Comparison of ENCODE assay signal across 10 cellular contexts in the genomic region with DNA sequence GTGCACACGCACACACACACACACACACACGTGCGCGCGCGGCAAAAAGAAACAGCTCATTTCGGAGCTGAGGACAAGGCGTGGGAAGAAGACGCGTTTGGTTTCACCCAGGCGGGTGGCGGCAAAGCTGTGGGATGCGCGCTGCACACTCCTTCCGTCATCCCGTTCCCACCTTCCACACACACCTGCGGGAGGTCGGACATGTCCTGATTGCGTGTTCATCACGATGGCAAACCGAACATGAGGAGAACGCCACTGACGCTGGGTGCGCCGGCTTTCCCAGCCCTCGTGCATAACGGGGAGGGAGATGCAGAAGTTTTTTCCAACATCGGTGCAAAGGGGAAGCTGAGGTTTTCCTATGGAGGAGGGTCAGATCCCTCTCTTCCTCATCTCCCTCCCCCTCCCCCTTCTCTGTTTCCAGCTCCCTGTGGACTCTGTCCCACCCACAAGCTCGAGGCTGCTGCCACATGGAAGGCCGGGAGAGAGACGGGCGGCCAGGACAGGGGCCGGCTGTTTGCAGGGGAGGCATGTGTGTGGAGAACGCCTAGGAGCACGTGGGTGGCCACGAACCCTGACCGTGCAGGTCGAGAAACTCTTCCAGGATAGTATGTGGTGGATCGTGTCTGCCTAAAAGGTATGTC. TPM values are rescaled to one million over a fixed set of nuclear protein-coding genes. Genes with fewer than 3 reads are reported as not detected.
DNase-seq lines count a peak whose midpoint lies in the region; ATAC-seq, FAIRE-seq and TF ChIP-seq lines count a peak whose summit lies in the region.
"Had no signal": no experiment of that assay in that cellular context is flagged by ENCODE, and none has a peak within 500 bp of the region (broad histone marks: within the 10 kb centered on the region; RNA-seq: fewer than 3 reads in every experiment).

No MANE protein-coding gene starts in this region.

- no TSS peak for BruUV-seq in Panc1 (replicated peaks; lab: Mats Ljungman, UMichigan)

- H3K27me3 Mint-ChIP-seq in CD8-positive, alpha-beta T cell (ENCODE audit: low read depth) = no peaks in the 10 kb centered on the region
- no peaks in the 10 kb centered on the region for H3K27me3 Mint-ChIP-seq in effector memory CD8-positive, alpha-beta T cell
- H3K27me3 Mint-ChIP-seq in nephron (ENCODE audit: low read depth) = no peaks in the 10 kb centered on the region

- H3K4me3 Mint-ChIP-seq in CD8-positive, alpha-beta T cell = peak overlapping the region; percentile 49
- H3K4me3 Mint-ChIP-seq in effector memory CD8-positive, alpha-beta T cell = peak overlapping the region; percentile 57 to 67
- H3K4me3 Mint-ChIP-seq in nephron = peak overlapping the region in 1 of 3 experiments; percentile 28

- H3K27ac Mint-ChIP-seq in CD8-positive, alpha-beta T cell = peak overlapping the region; percentile 85
- peak overlapping the region; percentile 92 to 98 for H3K27ac Mint-ChIP-seq in effector memory CD8-positive, alpha-beta T cell
- peak overlapping the region in 2 of 3 experiments; percentile 35 to 81 for H3K27ac Mint-ChIP-seq in nephron

- peaks cover 78% of the 10 kb centered on the region for H3K4me1 ChIP-seq in CD8-positive, alpha-beta T cell (ENCODE audit: insufficient read depth, low read length)
- H3K4me1 ChIP-seq in Panc1 (ENCODE audit: control insufficient read depth, insufficient read depth, low read length) = peaks cover 98% of the 10 kb centered on the region

- TF ChIP-seq POLR2A in GM12892 (IDR thresholded peaks at IDR 0.05; ENCODE audit: low read depth, low read length) = no peak

- H3K4me3 ChIP-seq in CD8-positive, alpha-beta T cell (ENCODE audit: low read depth, low read length) = no peak overlapping the region
- no peak overlapping the region for H3K4me3 ChIP-seq in Panc1 (ENCODE audit: low read depth in 2 of 2, low read length in 2 of 2)

- POLR2A ChIA-PET in CD8-positive, alpha-beta T cell (lab: Charles Lee) = interaction anchor here (1.4 kb wide), 1 partner anchor 12 kb away, joined by 8 read pairs; no protein-coding TSS in a partner anchor
- POLR2A ChIA-PET in Panc1 (lab: Charles Lee) = interaction anchor here (0.6 to 1.6 kb wide), 3 partner anchors 9 to 18 kb away, joined by 3 to 8 read pairs (median 6); no protein-coding TSS in a partner anchor

- CTCF ChIA-PET in CD8-positive, alpha-beta T cell (lab: Charles Lee) = interaction anchor here (0.6 to 1.4 kb wide), 5 partner anchors 12 to 452 kb away, joined by 3 to 4 read pairs (median 3); no protein-coding TSS in a partner anchor
- CTCF ChIA-PET in Panc1 (lab: Charles Lee) = no interaction called here

- no peaks in the 10 kb centered on the region for H3K9me3 ChIP-seq in CD8-positive, alpha-beta T cell (ENCODE audit: low read length)
- H3K9me3 ChIP-seq in Panc1 (ENCODE audit: control insufficient read depth, insufficient read depth, low read depth, low read length) = no peaks in the 10 kb centered on the region

- no peaks in the 10 kb centered on the region for H3K27me3 ChIP-seq in CD8-positive, alpha-beta T cell (ENCODE audit: insufficient read depth, low read length)
- H3K27me3 ChIP-seq in Panc1 (ENCODE audit: control insufficient read depth, insufficient read depth, low read length) = no peaks in the 10 kb centered on the region

- H3K27ac ChIP-seq in CD8-positive, alpha-beta T cell (ENCODE audit: low read depth, low read length) = no peak overlapping the region
- H3K27ac ChIP-seq in Panc1 (ENCODE audit: low read length) = peak overlapping the region; percentile 94

- no peak for FAIRE-seq in GM12892 (lab: Jason Lieb, UNC)

- intact Hi-C loops in CD8-positive, alpha-beta T cell (cut with DNase I, micrococcal nuclease) = loop anchor here in 1 of 2 experiments (2.0 kb wide), 1 partner anchor 19 kb away; no protein-coding TSS in a partner anchor
- intact Hi-C loops in Panc1 (cut with micrococcal nuclease; ENCODE audit: unreplicated experiment) = loop anchor here (5.0 kb wide), 1 partner anchor 100 kb away; no protein-coding TSS in a partner anchor

- H3K36me3 ChIP-seq in CD8-positive, alpha-beta T cell (ENCODE audit: insufficient read depth, low read length) = no peaks in the 10 kb centered on the region
- no peaks in the 10 kb centered on the region for H3K36me3 ChIP-seq in Panc1 (ENCODE audit: control insufficient read depth, insufficient read depth, low read length)

- ATAC-seq in CD8-positive, alpha-beta T cell = no peak
- ATAC-seq in Panc1 (no peak), GM18861 (IDR thresholded peaks at IDR 0.05; ENCODE audit: unreplicated experiment) (no peak)
- no peak for ATAC-seq in effector memory CD8-positive, alpha-beta T cell (replicated peaks)

- TF ChIP-seq CTCF in CD8-positive, alpha-beta T cell (IDR thresholded peaks at IDR 0.05) = no peak
- TF ChIP-seq CTCF in Panc1 (IDR thresholded peaks at IDR 0.05) (no peak), nephron (IDR thresholded peaks at IDR 0.05; ENCODE audit: unreplicated experiment in 3 of 3) (no peak)

- H3K9me3 Mint-ChIP-seq in CD8-positive, alpha-beta T cell = no peaks in the 10 kb centered on the region
- no peaks in the 10 kb centered on the region for H3K9me3 Mint-ChIP-seq in effector memory CD8-positive, alpha-beta T cell
- no peaks in the 10 kb centered on the region for H3K9me3 Mint-ChIP-seq in nephron

- DNase-seq in CD8-positive, alpha-beta T cell = peak in 2 of 7 experiments; percentile 39 to 45
- DNase-seq in Panc1 (ENCODE audit: low read depth, low spot score) (no peak), iPS-NIHi11 (ENCODE audit: low spot score) (no peak), NCI-H345 treated with DMSO at 0.1 percent for 48 hours (lab: John Stamatoyannopoulos, UW; ENCODE audit: unreplicated experiment) (no peak), GM12892 (ENCODE audit: insufficient read length) (no peak)
- DNase-seq in effector memory CD8-positive, alpha-beta T cell = no peak
- DNase-seq: activated gamma-delta T cell treated with Interleukin-2 at 50 U/mL for 16 hours, NCI-H69 had no signal

- in situ Hi-C loops in Panc1 (cut with HindIII; ENCODE audit: low pct_unique_long_range_greater_than_20kb, low sequenced_read_pairs) = no loop called here

- peaks cover 57% of the 10 kb centered on the region for H3K36me3 Mint-ChIP-seq in CD8-positive, alpha-beta T cell
- H3K36me3 Mint-ChIP-seq in effector memory CD8-positive, alpha-beta T cell (ENCODE audit: insufficient read depth) = peaks cover 63% of the 10 kb centered on the region
- peaks cover 3% of the 10 kb centered on the region for H3K36me3 Mint-ChIP-seq in nephron (ENCODE audit: low read depth)

- H3K4me1 Mint-ChIP-seq in CD8-positive, alpha-beta T cell (ENCODE audit: low read depth) = peaks cover 91% of the 10 kb centered on the region
- H3K4me1 Mint-ChIP-seq in effector memory CD8-positive, alpha-beta T cell (ENCODE audit: low read depth in 2 of 2) = peaks cover 72 to 80% of the 10 kb centered on the region in 2 donors
- peaks cover 62% of the 10 kb centered on the region for H3K4me1 Mint-ChIP-seq in nephron

RNA-seq across cellular contexts. Expression of gene MBP, which starts 20.3 kb away (rescaled TPM):
- total RNA-seq in CD8-positive, alpha-beta T cell = 10 to 100 TPM; 67.9 to 70.7 TPM
- 88.8 TPM for total RNA-seq in Panc1 (2021; ENCODE audit: unreplicated experiment)
- 59.2 TPM for polyA plus RNA-seq in Panc1 (2012; ENCODE audit: insufficient read length)
- 26.6 TPM for polyA plus RNA-seq in GM12892 (2012; ENCODE audit: missing spikeins)
